ENCODE assay signal across 8 cellular contexts in genomic region chr6:110878751-110879539, GRCh38. TPM values are rescaled to one million over a fixed set of nuclear protein-coding genes. Genes with fewer than 3 reads are reported as not detected.
DNase-seq lines count a peak whose midpoint lies in the region; ATAC-seq and TF ChIP-seq lines count a peak whose summit lies in the region.

No MANE protein-coding gene starts in this region.

- H3K4me1 ChIP-seq in ES-I3 (ENCODE audit: insufficient read depth, low read length) (peaks cover 29% of the 10 kb centered on the region), lower lobe of right lung (peaks cover 77% of the 10 kb centered on the region), thymus (ENCODE audit: control insufficient read depth, insufficient read depth, low read length) (peaks cover 29% of the 10 kb centered on the region)

- peak; percentile 56 for DNase-seq in RKO (ENCODE audit: low spot score)
- peak in 30 of 61 donors; percentile 2 to 41 (median 18) for DNase-seq in caudate nucleus (lab: John Stamatoyannopoulos, UW)
- DNase-seq in lower lobe of right lung = no peak

- intact Hi-C loops in lower lobe of right lung (cut with DNase I) = loop anchor here (10.0 kb wide), 1 partner anchor 54 kb away; no protein-coding TSS in a partner anchor

- H3K36me3 ChIP-seq in ES-I3 (ENCODE audit: insufficient read depth, low read length) = no peaks in the 10 kb centered on the region
- H3K36me3 ChIP-seq in lower lobe of right lung = no peaks in the 10 kb centered on the region
- no peaks in the 10 kb centered on the region for H3K36me3 ChIP-seq in thymus (ENCODE audit: control insufficient read depth, insufficient read depth)

- H3K27me3 ChIP-seq in lower lobe of right lung (ENCODE audit: low read depth) (no peaks in the 10 kb centered on the region), thymus (ENCODE audit: control insufficient read depth, insufficient read depth) (no peaks in the 10 kb centered on the region)

- peak overlapping the region; percentile 74; the same call in 1 of the 2 replicates for H3K9ac ChIP-seq in ES-I3 (ENCODE audit: low read depth, low read length)

- H3K4me3 ChIP-seq in lower lobe of right lung = peak overlapping the region; percentile 24
- peak overlapping the region; percentile 32 for H3K4me3 ChIP-seq in thymus (ENCODE audit: low read length)

- no peaks in the 10 kb centered on the region for H3K9me3 ChIP-seq in ES-I3 (ENCODE audit: control insufficient read depth, insufficient read depth, low read length)
- no peaks in the 10 kb centered on the region for H3K9me3 ChIP-seq in lower lobe of right lung
- H3K9me3 ChIP-seq in thymus (ENCODE audit: control insufficient read depth) = no peaks in the 10 kb centered on the region

- peak overlapping the region; percentile 98 for H3K27ac ChIP-seq in 22Rv1
- peak overlapping the region; percentile 72 for H3K27ac ChIP-seq in caudate nucleus (ENCODE audit: low read depth, low read length)
- H3K27ac ChIP-seq in lower lobe of right lung = no peak overlapping the region
- no peak overlapping the region for H3K27ac ChIP-seq in thymus (ENCODE audit: low read depth)

- TF ChIP-seq CTCF in 22Rv1 (IDR thresholded peaks at IDR 0.05) = peak; percentile 64
- peak; percentile 45 for TF ChIP-seq CTCF in lower lobe of right lung (IDR thresholded peaks at IDR 0.05)

- ATAC-seq in lower lobe of right lung = no peak
- no peak for ATAC-seq in HG02610 (IDR thresholded peaks at IDR 0.05; ENCODE audit: unreplicated experiment)
- no peak for ATAC-seq in GM21786 (IDR thresholded peaks at IDR 0.05; ENCODE audit: unreplicated experiment)

- 7% methylated on average over 10 of the region's 10 CpGs for WGBS in thymus

RNA-seq across cellular contexts. Expression of gene AMD1, which starts 4.4 kb away (rescaled TPM):
- 65.8 TPM for total RNA-seq in lower lobe of right lung
- 51.9 TPM for polyA plus RNA-seq in thymus

Comparison
In these comparisons a context has a peak if more than half of its experiments do, and no peak if none do; other contexts are left out.
1. H3K27ac ChIP-seq: peak in 22Rv1 (single experiment) and caudate nucleus (single experiment); none in lower lobe of right lung (single experiment) and thymus (single experiment).